ENCODE assay signal across 1 cellular context in the genomic region with DNA sequence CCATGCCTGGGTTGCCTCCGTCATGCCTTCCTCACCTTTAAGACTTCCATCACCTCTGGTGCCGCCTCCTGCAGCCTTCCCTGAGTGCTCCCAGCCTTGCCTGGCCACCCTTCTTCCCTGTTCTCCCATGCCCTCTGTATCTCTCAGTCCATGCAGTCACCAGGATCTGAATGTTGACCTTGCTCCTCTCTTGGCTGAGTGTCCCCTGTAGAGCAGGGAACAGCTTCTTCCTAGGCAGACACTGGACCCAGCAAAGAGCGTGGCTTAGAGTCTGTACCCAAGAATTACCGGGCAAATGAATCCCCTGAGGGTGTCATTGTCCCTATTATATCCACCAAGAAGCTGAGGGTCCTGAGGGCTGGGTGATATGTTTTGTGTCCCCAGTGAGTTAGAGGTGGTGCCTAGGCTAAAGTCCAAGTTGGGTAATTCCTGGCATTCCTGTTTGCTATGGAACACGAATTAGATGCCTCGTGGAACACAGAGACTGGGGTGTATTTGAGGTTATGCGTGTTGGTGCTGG.
TF ChIP-seq lines count a peak whose summit lies in the region.

No MANE protein-coding gene starts in this region.

TF ChIP-seq in HepG2, 621 proteins besides CTCF, POLR2A, EP300 and RAD21 (continued from another document and continues in another):
- TF ChIP-seq, protein P1, sequence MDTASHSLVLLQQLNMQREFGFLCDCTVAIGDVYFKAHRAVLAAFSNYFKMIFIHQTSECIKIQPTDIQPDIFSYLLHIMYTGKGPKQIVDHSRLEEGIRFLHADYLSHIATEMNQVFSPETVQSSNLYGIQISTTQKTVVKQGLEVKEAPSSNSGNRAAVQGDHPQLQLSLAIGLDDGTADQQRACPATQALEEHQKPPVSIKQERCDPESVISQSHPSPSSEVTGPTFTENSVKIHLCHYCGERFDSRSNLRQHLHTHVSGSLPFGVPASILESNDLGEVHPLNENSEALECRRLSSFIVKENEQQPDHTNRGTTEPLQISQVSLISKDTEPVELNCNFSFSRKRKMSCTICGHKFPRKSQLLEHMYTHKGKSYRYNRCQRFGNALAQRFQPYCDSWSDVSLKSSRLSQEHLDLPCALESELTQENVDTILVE (CRISPR knock-in tag; IDR thresholded peaks at IDR 0.05): peak; percentile 34; the same call in 1 of the 2 replicates
- peak; percentile 96 for TF ChIP-seq HNF4A (CRISPR knock-in tag; IDR thresholded peaks at IDR 0.05)
- TF ChIP-seq ZNF564 (CRISPR knock-in tag; IDR thresholded peaks at IDR 0.05): 0 out of 2 replicates have a peak, but pooled peaks have one; percentile 17
- TF ChIP-seq KMT2A (CRISPR knock-in tag; IDR thresholded peaks at IDR 0.05): no peak
- no peak for TF ChIP-seq NR2C2 (CRISPR knock-in tag; IDR thresholded peaks at IDR 0.05; ENCODE audit: borderline replicate concordance)
- peak; percentile 31 for TF ChIP-seq FOSL2 (CRISPR knock-in tag; IDR thresholded peaks at IDR 0.05)
- TF ChIP-seq DPF2 (CRISPR knock-in tag; IDR thresholded peaks at IDR 0.05; ENCODE audit: borderline replicate concordance, low read depth): peak; percentile 78; the same call in 1 of the 2 replicates
- TF ChIP-seq REXO4 (CRISPR knock-in tag; IDR thresholded peaks at IDR 0.05; ENCODE audit: borderline replicate concordance): no peak
- TF ChIP-seq ARNT2 (CRISPR knock-in tag; IDR thresholded peaks at IDR 0.05; ENCODE audit: low read depth): peak; percentile 37; the same call in 1 of the 2 replicates
- peak; percentile 85 for TF ChIP-seq HDAC1 (CRISPR knock-in tag; IDR thresholded peaks at IDR 0.05)
- 0 out of 2 replicates have a peak, but pooled peaks have one; percentile 57 for TF ChIP-seq ZNF572 (CRISPR knock-in tag; IDR thresholded peaks at IDR 0.05)
- TF ChIP-seq, protein P2, sequence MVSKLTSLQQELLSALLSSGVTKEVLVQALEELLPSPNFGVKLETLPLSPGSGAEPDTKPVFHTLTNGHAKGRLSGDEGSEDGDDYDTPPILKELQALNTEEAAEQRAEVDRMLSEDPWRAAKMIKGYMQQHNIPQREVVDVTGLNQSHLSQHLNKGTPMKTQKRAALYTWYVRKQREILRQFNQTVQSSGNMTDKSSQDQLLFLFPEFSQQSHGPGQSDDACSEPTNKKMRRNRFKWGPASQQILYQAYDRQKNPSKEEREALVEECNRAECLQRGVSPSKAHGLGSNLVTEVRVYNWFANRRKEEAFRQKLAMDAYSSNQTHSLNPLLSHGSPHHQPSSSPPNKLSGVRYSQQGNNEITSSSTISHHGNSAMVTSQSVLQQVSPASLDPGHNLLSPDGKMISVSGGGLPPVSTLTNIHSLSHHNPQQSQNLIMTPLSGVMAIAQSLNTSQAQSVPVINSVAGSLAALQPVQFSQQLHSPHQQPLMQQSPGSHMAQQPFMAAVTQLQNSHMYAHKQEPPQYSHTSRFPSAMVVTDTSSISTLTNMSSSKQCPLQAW (CRISPR knock-in tag; IDR thresholded peaks at IDR 0.05): peak; percentile 83
- TF ChIP-seq ZFP36 (IDR thresholded peaks at IDR 0.05; ENCODE audit: borderline replicate concordance, low read depth, low read length, partially characterized antibody): no peak
- TF ChIP-seq, protein P3, sequence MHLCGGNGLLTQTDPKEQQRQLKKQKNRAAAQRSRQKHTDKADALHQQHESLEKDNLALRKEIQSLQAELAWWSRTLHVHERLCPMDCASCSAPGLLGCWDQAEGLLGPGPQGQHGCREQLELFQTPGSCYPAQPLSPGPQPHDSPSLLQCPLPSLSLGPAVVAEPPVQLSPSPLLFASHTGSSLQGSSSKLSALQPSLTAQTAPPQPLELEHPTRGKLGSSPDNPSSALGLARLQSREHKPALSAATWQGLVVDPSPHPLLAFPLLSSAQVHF (CRISPR knock-in tag; IDR thresholded peaks at IDR 0.05): no peak
- TF ChIP-seq, protein P4, sequence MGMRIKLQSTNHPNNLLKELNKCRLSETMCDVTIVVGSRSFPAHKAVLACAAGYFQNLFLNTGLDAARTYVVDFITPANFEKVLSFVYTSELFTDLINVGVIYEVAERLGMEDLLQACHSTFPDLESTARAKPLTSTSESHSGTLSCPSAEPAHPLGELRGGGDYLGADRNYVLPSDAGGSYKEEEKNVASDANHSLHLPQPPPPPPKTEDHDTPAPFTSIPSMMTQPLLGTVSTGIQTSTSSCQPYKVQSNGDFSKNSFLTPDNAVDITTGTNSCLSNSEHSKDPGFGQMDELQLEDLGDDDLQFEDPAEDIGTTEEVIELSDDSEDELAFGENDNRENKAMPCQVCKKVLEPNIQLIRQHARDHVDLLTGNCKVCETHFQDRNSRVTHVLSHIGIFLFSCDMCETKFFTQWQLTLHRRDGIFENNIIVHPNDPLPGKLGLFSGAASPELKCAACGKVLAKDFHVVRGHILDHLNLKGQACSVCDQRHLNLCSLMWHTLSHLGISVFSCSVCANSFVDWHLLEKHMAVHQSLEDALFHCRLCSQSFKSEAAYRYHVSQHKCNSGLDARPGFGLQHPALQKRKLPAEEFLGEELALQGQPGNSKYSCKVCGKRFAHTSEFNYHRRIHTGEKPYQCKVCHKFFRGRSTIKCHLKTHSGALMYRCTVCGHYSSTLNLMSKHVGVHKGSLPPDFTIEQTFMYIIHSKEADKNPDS (CRISPR knock-in tag; IDR thresholded peaks at IDR 0.05): no peak
- TF ChIP-seq ELF1 (CRISPR knock-in tag; IDR thresholded peaks at IDR 0.05): 0 out of 2 replicates have a peak, but pooled peaks have one; percentile 14
- TF ChIP-seq, protein P5, sequence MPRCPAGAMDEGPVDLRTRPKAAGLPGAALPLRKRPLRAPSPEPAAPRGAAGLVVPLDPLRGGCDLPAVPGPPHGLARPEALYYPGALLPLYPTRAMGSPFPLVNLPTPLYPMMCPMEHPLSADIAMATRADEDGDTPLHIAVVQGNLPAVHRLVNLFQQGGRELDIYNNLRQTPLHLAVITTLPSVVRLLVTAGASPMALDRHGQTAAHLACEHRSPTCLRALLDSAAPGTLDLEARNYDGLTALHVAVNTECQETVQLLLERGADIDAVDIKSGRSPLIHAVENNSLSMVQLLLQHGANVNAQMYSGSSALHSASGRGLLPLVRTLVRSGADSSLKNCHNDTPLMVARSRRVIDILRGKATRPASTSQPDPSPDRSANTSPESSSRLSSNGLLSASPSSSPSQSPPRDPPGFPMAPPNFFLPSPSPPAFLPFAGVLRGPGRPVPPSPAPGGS (CRISPR knock-in tag; IDR thresholded peaks at IDR 0.05): no peak
- TF ChIP-seq, protein P6, sequence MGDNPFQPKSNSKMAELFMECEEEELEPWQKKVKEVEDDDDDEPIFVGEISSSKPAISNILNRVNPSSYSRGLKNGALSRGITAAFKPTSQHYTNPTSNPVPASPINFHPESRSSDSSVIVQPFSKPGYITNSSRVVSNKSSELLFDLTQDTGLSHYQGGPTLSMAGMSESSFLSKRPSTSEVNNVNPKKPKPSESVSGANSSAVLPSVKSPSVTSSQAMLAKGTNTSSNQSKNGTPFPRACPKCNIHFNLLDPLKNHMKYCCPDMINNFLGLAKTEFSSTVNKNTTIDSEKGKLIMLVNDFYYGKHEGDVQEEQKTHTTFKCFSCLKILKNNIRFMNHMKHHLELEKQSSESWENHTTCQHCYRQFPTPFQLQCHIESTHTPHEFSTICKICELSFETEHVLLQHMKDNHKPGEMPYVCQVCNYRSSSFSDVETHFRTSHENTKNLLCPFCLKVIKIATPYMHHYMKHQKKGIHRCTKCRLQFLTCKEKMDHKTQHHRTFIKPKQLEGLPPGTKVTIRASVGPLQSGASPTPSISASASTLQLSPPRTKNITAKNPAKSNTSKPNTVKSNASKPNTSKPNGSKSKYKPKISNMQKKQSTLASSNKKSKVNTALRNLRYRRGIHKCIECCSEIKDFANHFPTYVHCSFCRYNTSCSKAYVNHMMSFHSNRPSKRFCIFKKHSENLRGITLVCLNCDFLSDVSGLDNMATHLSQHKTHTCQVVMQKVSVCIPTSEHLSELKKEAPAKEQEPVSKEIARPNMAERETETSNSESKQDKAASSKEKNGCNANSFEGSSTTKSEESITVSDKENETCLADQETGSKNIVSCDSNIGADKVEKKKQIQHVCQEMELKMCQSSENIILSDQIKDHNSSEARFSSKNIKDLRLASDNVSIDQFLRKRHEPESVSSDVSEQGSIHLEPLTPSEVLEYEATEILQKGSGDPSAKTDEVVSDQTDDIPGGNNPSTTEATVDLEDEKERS (CRISPR knock-in tag; IDR thresholded peaks at IDR 0.05): peak; percentile 93; the same call in 1 of the 2 replicates
- TF ChIP-seq PLRG1 (conservative IDR thresholded peaks at IDR 0.05): no peak
- no peak for TF ChIP-seq SP1 (IDR thresholded peaks at IDR 0.05)
- no peak for TF ChIP-seq SP1 (CRISPR knock-in tag; IDR thresholded peaks at IDR 0.05)
- no peak for TF ChIP-seq ZKSCAN5 (CRISPR knock-in tag; IDR thresholded peaks at IDR 0.05)
- TF ChIP-seq ZFAT (CRISPR knock-in tag; conservative IDR thresholded peaks at IDR 0.05): no peak
- peak; percentile 91 for TF ChIP-seq HNF4G (IDR thresholded peaks at IDR 0.05; ENCODE audit: borderline replicate concordance, low read depth, low read length)
- TF ChIP-seq HNF4G (CRISPR knock-in tag; IDR thresholded peaks at IDR 0.05; ENCODE audit: borderline replicate concordance, low read depth): peak; percentile 91; the same call in 1 of the 2 replicates
- TF ChIP-seq, protein P7, sequence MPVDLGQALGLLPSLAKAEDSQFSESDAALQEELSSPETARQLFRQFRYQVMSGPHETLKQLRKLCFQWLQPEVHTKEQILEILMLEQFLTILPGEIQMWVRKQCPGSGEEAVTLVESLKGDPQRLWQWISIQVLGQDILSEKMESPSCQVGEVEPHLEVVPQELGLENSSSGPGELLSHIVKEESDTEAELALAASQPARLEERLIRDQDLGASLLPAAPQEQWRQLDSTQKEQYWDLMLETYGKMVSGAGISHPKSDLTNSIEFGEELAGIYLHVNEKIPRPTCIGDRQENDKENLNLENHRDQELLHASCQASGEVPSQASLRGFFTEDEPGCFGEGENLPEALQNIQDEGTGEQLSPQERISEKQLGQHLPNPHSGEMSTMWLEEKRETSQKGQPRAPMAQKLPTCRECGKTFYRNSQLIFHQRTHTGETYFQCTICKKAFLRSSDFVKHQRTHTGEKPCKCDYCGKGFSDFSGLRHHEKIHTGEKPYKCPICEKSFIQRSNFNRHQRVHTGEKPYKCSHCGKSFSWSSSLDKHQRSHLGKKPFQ (CRISPR knock-in tag; IDR thresholded peaks at IDR 0.05; ENCODE audit: insufficient replicate concordance): peak; percentile 30
- peak; percentile 82 for TF ChIP-seq BCL6 (CRISPR knock-in tag; IDR thresholded peaks at IDR 0.05)
- TF ChIP-seq SOX5 (CRISPR knock-in tag; IDR thresholded peaks at IDR 0.05; ENCODE audit: borderline replicate concordance): peak; percentile 76
- no peak for TF ChIP-seq FOXP1 (IDR thresholded peaks at IDR 0.05)
- peak; percentile 57; the same call in 1 of the 2 replicates for TF ChIP-seq FOXP1 (CRISPR knock-in tag; IDR thresholded peaks at IDR 0.05)
- TF ChIP-seq, protein P8, sequence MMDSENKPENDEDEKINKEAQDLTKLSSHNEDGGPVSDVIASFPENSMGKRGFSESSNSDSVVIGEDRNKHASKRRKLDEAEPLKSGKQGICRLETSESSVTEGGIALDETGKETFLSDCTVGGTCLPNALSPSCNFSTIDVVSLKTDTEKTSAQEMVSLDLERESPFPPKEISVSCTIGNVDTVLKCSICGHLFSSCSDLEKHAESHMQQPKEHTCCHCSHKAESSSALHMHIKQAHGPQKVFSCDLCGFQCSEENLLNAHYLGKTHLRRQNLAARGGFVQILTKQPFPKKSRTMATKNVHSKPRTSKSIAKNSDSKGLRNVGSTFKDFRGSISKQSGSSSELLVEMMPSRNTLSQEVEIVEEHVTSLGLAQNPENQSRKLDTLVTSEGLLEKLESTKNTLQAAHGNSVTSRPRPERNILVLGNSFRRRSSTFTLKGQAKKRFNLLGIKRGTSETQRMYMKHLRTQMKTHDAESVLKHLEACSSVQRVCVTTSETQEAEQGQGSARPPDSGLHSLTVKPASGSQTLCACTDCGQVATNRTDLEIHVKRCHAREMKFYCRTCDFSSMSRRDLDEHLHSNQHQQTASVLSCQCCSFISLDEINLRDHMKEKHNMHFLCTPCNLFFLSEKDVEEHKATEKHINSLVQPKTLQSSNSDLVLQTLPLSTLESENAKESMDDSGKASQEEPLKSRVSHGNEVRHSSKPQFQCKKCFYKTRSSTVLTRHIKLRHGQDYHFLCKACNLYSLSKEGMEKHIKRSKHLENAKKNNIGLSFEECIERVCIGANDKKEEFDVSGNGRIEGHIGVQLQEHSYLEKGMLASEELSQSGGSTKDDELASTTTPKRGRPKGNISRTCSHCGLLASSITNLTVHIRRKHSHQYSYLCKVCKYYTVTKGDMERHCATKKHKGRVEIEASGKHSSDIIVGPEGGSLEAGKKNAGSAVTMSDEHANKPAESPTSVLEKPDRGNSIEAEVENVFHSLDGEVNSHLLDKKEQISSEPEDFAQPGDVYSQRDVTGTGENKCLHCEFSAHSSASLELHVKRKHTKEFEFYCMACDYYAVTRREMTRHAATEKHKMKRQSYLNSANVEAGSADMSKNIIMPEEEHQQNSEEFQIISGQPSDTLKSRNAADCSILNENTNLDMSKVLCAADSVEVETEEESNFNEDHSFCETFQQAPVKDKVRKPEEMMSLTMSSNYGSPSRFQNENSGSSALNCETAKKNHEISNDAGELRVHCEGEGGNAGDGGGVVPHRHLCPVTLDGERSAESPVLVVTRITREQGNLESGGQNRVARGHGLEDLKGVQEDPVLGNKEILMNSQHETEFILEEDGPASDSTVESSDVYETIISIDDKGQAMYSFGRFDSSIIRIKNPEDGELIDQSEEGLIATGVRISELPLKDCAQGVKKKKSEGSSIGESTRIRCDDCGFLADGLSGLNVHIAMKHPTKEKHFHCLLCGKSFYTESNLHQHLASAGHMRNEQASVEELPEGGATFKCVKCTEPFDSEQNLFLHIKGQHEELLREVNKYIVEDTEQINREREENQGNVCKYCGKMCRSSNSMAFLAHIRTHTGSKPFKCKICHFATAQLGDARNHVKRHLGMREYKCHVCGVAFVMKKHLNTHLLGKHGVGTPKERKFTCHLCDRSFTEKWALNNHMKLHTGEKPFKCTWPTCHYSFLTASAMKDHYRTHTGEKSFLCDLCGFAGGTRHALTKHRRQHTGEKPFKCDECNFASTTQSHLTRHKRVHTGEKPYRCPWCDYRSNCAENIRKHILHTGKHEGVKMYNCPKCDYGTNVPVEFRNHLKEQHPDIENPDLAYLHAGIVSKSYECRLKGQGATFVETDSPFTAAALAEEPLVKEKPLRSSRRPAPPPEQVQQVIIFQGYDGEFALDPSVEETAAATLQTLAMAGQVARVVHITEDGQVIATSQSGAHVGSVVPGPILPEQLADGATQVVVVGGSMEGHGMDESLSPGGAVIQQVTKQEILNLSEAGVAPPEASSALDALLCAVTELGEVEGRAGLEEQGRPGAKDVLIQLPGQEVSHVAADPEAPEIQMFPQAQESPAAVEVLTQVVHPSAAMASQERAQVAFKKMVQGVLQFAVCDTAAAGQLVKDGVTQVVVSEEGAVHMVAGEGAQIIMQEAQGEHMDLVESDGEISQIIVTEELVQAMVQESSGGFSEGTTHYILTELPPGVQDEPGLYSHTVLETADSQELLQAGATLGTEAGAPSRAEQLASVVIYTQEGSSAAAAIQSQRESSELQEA (CRISPR knock-in tag; IDR thresholded peaks at IDR 0.05; ENCODE audit: not compliant biosample characterization): no peak
- no peak for TF ChIP-seq FOXC1 (CRISPR knock-in tag; IDR thresholded peaks at IDR 0.05; ENCODE audit: borderline replicate concordance)
- TF ChIP-seq SOX6 (IDR thresholded peaks at IDR 0.05): no peak
- peak; percentile 82 for TF ChIP-seq SOX6 (CRISPR knock-in tag; IDR thresholded peaks at IDR 0.05)
- no peak for TF ChIP-seq LCORL (IDR thresholded peaks at IDR 0.05)
- TF ChIP-seq LCORL (CRISPR knock-in tag; IDR thresholded peaks at IDR 0.05): peak; percentile 84
- TF ChIP-seq ARNTL (CRISPR knock-in tag; IDR thresholded peaks at IDR 0.05): 0 out of 2 replicates have a peak, but pooled peaks have one; percentile 13
- no peak for TF ChIP-seq ZNF354B (CRISPR knock-in tag; IDR thresholded peaks at IDR 0.05)
